In genomic region chr9:133519693-133520092, GRCh38 we compare ENCODE assay signal across 19 cellular contexts. TPM values are rescaled to one million over a fixed set of nuclear protein-coding genes. Genes with fewer than 3 reads are reported as not detected.
DNase-seq lines count a peak whose midpoint lies in the region; ATAC-seq, FAIRE-seq and TF ChIP-seq lines count a peak whose summit lies in the region.
"Had no signal": no experiment of that assay in that cellular context is flagged by ENCODE, and none has a peak within 500 bp of the region (broad histone marks: within the 10 kb centered on the region; RNA-seq: fewer than 3 reads in every experiment).

No MANE protein-coding gene starts in this region.

- dilution Hi-C loops in keratinocyte (cut with MboI; ENCODE audit: extremely low pct_ligation_motif_present, low sequenced_read_pairs), result no loop called here

- no peaks in the 10 kb centered on the region for H3K4me1 Mint-ChIP-seq in T-helper 2 cell treated with Interferon-gamma antibody and Interleukin-4, amounts not matched to agents 5 μg/mL and 100 μg/mL, for 36 hours (ENCODE audit: low read depth)

- H3K27me3 ChIP-seq in adipocyte (replicated peaks; ENCODE audit: control insufficient read depth, insufficient read depth, low read length) (peaks cover 26% of the 10 kb centered on the region), keratinocyte (ENCODE audit: control insufficient read depth, extremely low read depth, insufficient read depth, low read length) (peaks cover 27% of the 10 kb centered on the region)

- H3K4me3 ChIP-seq in adipocyte (ENCODE audit: low read length) (no peak overlapping the region), keratinocyte (ENCODE audit: control insufficient read depth in 2 of 3, extremely low read depth in 1 of 3, insufficient read depth in 2 of 3, low read depth in 1 of 3, low read length in 3 of 3) (no peak overlapping the region)
- H3K4me3 ChIP-seq: HAP-1 had no signal

- H3K27ac ChIP-seq in keratinocyte (ENCODE audit: control insufficient read depth, insufficient read depth, low read length) (no peak overlapping the region), substantia nigra (ENCODE audit: low read depth, low read length, poor library complexity, severe bottlenecking) (peak overlapping the region; percentile 80)
- H3K27ac ChIP-seq: KMS-11 had no signal

- no peaks in the 10 kb centered on the region for H3K4me1 ChIP-seq in adipocyte (ENCODE audit: control insufficient read depth, insufficient read depth, low read length)
- no peaks in the 10 kb centered on the region for H3K4me1 ChIP-seq in keratinocyte (ENCODE audit: control insufficient read depth, extremely low read depth, insufficient read depth, low read length)
- H3K4me1 ChIP-seq: HAP-1 had no signal

- no peaks in the 10 kb centered on the region for H3K79me2 ChIP-seq in keratinocyte (ENCODE audit: control insufficient read depth, insufficient read depth, low read length)

- H3K36me3 ChIP-seq in adipocyte (ENCODE audit: control insufficient read depth, insufficient read depth, low read length, severe bottlenecking), result no peaks in the 10 kb centered on the region
- no peaks in the 10 kb centered on the region for H3K36me3 ChIP-seq in keratinocyte (ENCODE audit: control insufficient read depth in 2 of 2, extremely low read depth in 1 of 2, insufficient read depth in 2 of 2, low read length in 2 of 2)
- H3K36me3 ChIP-seq: HAP-1 had no signal

- peak; percentile 57 for DNase-seq in M059J (ENCODE audit: low read depth)
- peak; percentile 22 for DNase-seq in adipocyte (ENCODE audit: low read depth)
- DNase-seq in keratinocyte (ENCODE audit: low read depth, low spot score), result no peak
- no peak for DNase-seq in substantia nigra (lab: John Stamatoyannopoulos, UW)
- DNase-seq in T-helper 2 cell treated with Interferon-gamma antibody and Interleukin-4, amounts not matched to agents 5 μg/mL and 100 μg/mL, for 36 hours (ENCODE audit: low spot score), result no peak
- no peak for DNase-seq in left lobe of liver (ENCODE audit: low spot score)
- no peak for DNase-seq in NCI-H2196 (lab: John Stamatoyannopoulos, UW; ENCODE audit: unreplicated experiment)
- DNase-seq: COR-L47, NCI-H1092, NCI-H146, NCI-H2081, NCI-H2227 treated with DMSO at 0.1 percent for 48 hours, NCI-H524 treated with DMSO at 0.1 percent for 48 hours, SIG-M5 had no signal

- no peaks in the 10 kb centered on the region for H3K36me3 Mint-ChIP-seq in T-helper 2 cell treated with Interferon-gamma antibody and Interleukin-4, amounts not matched to agents 5 μg/mL and 100 μg/mL, for 36 hours (ENCODE audit: low read depth)

- no peaks in the 10 kb centered on the region for H3K27me3 Mint-ChIP-seq in T-helper 2 cell treated with Interferon-gamma antibody and Interleukin-4, amounts not matched to agents 5 μg/mL and 100 μg/mL, for 36 hours (ENCODE audit: low read depth)

- ATAC-seq in left lobe of liver, result no peak
- ATAC-seq: Panc1 had no signal

- no peak overlapping the region for H3K9ac ChIP-seq in adipocyte (ENCODE audit: low read length)
- no peak overlapping the region for H3K9ac ChIP-seq in keratinocyte (ENCODE audit: control insufficient read depth, extremely low read depth, insufficient read depth, low read length)
- H3K9ac ChIP-seq: KMS-11 had no signal

- H3K4me3 Mint-ChIP-seq in T-helper 2 cell treated with Interferon-gamma antibody and Interleukin-4, amounts not matched to agents 5 μg/mL and 100 μg/mL, for 36 hours, result no peak overlapping the region

- H3K4me2 ChIP-seq in keratinocyte (ENCODE audit: control insufficient read depth, extremely low read depth, insufficient read depth, low read depth, low read length), result peak overlapping the region; percentile 52
- H3K4me2 ChIP-seq: KMS-11 had no signal

- peaks cover 2% of the 10 kb centered on the region for H4K20me1 ChIP-seq in keratinocyte (ENCODE audit: control insufficient read depth, extremely low read depth, insufficient read depth, low read length)

- H2AFZ ChIP-seq in keratinocyte (ENCODE audit: control insufficient read depth, low read length), result no peak overlapping the region

- H3K9me1 ChIP-seq in keratinocyte (ENCODE audit: control insufficient read depth, extremely low read depth, insufficient read depth, low read length), result no peaks in the 10 kb centered on the region

- no peak for TF ChIP-seq CTCF in keratinocyte (optimal IDR thresholded peaks at IDR 0.05 in 1 of 3, IDR thresholded peaks at IDR 0.05 in 1 of 3, conservative IDR thresholded peaks at IDR 0.05 in 1 of 3; ENCODE audit: extremely low read depth in 1 of 3, insufficient read depth in 2 of 3, low read length in 3 of 3)

- H3K9me3 Mint-ChIP-seq in T-helper 2 cell treated with Interferon-gamma antibody and Interleukin-4, amounts not matched to agents 5 μg/mL and 100 μg/mL, for 36 hours, result no peaks in the 10 kb centered on the region

- H3K27ac Mint-ChIP-seq in T-helper 2 cell treated with Interferon-gamma antibody and Interleukin-4, amounts not matched to agents 5 μg/mL and 100 μg/mL, for 36 hours, result no peak overlapping the region

- no peak for FAIRE-seq in keratinocyte (lab: Jason Lieb, UNC)

- no peaks in the 10 kb centered on the region for H3K9me3 ChIP-seq in adipocyte (ENCODE audit: control insufficient read depth, low read length)
- H3K9me3 ChIP-seq in keratinocyte (ENCODE audit: control insufficient read depth, low read depth, low read length), result no peaks in the 10 kb centered on the region
- H3K9me3 ChIP-seq: HAP-1 had no signal

RNA-seq across cellular contexts. Expression of gene MYMK, which starts 5.1 kb away (rescaled TPM):
- total RNA-seq in M059J (2014; rRNA removed; shearing (Covaris generic)), result not detected in 2 replicates
- not detected in 3 replicates for polyA plus RNA-seq in keratinocyte
- not detected for polyA plus RNA-seq in keratinocyte (2011; ENCODE audit: low read depth)
- polyA plus RNA-seq in keratinocyte (2011; cell fraction: cytosol; rRNA removed), result not detected in 2 replicates
- polyA plus RNA-seq in keratinocyte (2011; cell fraction: nucleus; rRNA removed), result not detected in 2 replicates
- not detected in 2 replicates for polyA plus RNA-seq in keratinocyte (2012; ENCODE audit: low replicate concordance)
- not detected in 3 replicates for polyA minus RNA-seq in keratinocyte
- polyA minus RNA-seq in keratinocyte (2011; cell fraction: cytosol; rRNA and poly(A)+ RNA removed), result not detected
- polyA minus RNA-seq in keratinocyte (2011; cell fraction: nucleus; rRNA and poly(A)+ RNA removed), result not detected in 2 replicates
- total RNA-seq in left lobe of liver, result not detected
- total RNA-seq: Daoy, MCF 10A had no signal

RNA-seq across cellular contexts. Expression of gene ADAMTSL2, which starts 14.8 kb away (rescaled TPM):
- total RNA-seq in M059J (2014; rRNA removed; shearing (Covaris generic)), result 0.07 and 0.10 TPM in 2 replicates
- not detected in 3 replicates for polyA plus RNA-seq in keratinocyte
- polyA plus RNA-seq in keratinocyte (2011; ENCODE audit: low read depth), result not detected
- not detected in 2 replicates for polyA plus RNA-seq in keratinocyte (2011; cell fraction: cytosol; rRNA removed)
- not detected in 2 replicates for polyA plus RNA-seq in keratinocyte (2011; cell fraction: nucleus; rRNA removed)
- not detected in 2 replicates for polyA plus RNA-seq in keratinocyte (2012; ENCODE audit: low replicate concordance)
- polyA minus RNA-seq in keratinocyte, result not detected in 3 replicates
- not detected for polyA minus RNA-seq in keratinocyte (2011; cell fraction: cytosol; rRNA and poly(A)+ RNA removed)
- polyA minus RNA-seq in keratinocyte (2011; cell fraction: nucleus; rRNA and poly(A)+ RNA removed), result not detected in 2 replicates
- total RNA-seq in left lobe of liver, result 18.0 TPM
- total RNA-seq: Daoy, MCF 10A had no signal

RNA-seq across cellular contexts. Expression of gene SLC2A6, which starts 40.8 kb away (rescaled TPM):
- total RNA-seq in M059J (2014; rRNA removed; shearing (Covaris generic)), result 12.2 and 14.6 TPM in 2 replicates
- polyA plus RNA-seq in keratinocyte, result 15.9 to 30.4 TPM (median 28.3 TPM) in 3 replicates
- 0.37 TPM for polyA plus RNA-seq in keratinocyte (2011; ENCODE audit: low read depth)
- polyA plus RNA-seq in keratinocyte (2011; cell fraction: cytosol; rRNA removed), result 8.7 and 18.3 TPM in 2 replicates
- 38.1 and 56.6 TPM in 2 replicates for polyA plus RNA-seq in keratinocyte (2011; cell fraction: nucleus; rRNA removed)
- 1.7 and 36.9 TPM in 2 replicates for polyA plus RNA-seq in keratinocyte (2012; ENCODE audit: low replicate concordance)
- 20.1 to 34.4 TPM (median 21.4 TPM) in 3 replicates for polyA minus RNA-seq in keratinocyte
- polyA minus RNA-seq in keratinocyte (2011; cell fraction: cytosol; rRNA and poly(A)+ RNA removed), result 48.9 TPM
- polyA minus RNA-seq in keratinocyte (2011; cell fraction: nucleus; rRNA and poly(A)+ RNA removed), result 57.7 and 76.3 TPM in 2 replicates
- 1.3 TPM for total RNA-seq in left lobe of liver

RNA-seq across cellular contexts. Expression of gene CACFD1, which starts 59.9 kb away (rescaled TPM):
- 2.6 and 6.6 TPM in 2 replicates for total RNA-seq in M059J (2014; rRNA removed; shearing (Covaris generic))
- 2.5 to 6.0 TPM (median 3.4 TPM) in 3 replicates for polyA plus RNA-seq in keratinocyte
- 2.0 TPM for polyA plus RNA-seq in keratinocyte (2011; ENCODE audit: low read depth)
- 2.3 and 3.7 TPM in 2 replicates for polyA plus RNA-seq in keratinocyte (2011; cell fraction: cytosol; rRNA removed)
- polyA plus RNA-seq in keratinocyte (2011; cell fraction: nucleus; rRNA removed), result 4.6 and 6.6 TPM in 2 replicates
- 4.5 and 4.8 TPM in 2 replicates for polyA plus RNA-seq in keratinocyte (2012; ENCODE audit: low replicate concordance)
- 3.4 to 13.7 TPM (median 3.4 TPM) in 3 replicates for polyA minus RNA-seq in keratinocyte
- polyA minus RNA-seq in keratinocyte (2011; cell fraction: cytosol; rRNA and poly(A)+ RNA removed), result 8.1 TPM
- 5.1 and 8.1 TPM in 2 replicates for polyA minus RNA-seq in keratinocyte (2011; cell fraction: nucleus; rRNA and poly(A)+ RNA removed)
- 30.0 TPM for total RNA-seq in left lobe of liver

Comparison
In these comparisons a context has a peak if more than half of its experiments do, and no peak if none do; other contexts are left out.
1. DNase-seq: peak in M059J (single experiment) and adipocyte (single experiment); none in keratinocyte (single experiment), substantia nigra (0 of 49), T-helper 2 cell treated with Interferon-gamma antibody and Interleukin-4, amounts not matched to agents 5 μg/mL and 100 μg/mL, for 36 hours (single experiment), left lobe of liver (single experiment) and NCI-H2196 (single experiment).
2. RNA of gene ADAMTSL2, which starts 14.8 kb away (total RNA-seq): 18.0 TPM in left lobe of liver (single experiment); 0.07 to 0.10 TPM in M059J; every median in the first group is over 10 times any median in the second.